ENCODE assay signal across 9 cellular contexts in the genomic region with DNA sequence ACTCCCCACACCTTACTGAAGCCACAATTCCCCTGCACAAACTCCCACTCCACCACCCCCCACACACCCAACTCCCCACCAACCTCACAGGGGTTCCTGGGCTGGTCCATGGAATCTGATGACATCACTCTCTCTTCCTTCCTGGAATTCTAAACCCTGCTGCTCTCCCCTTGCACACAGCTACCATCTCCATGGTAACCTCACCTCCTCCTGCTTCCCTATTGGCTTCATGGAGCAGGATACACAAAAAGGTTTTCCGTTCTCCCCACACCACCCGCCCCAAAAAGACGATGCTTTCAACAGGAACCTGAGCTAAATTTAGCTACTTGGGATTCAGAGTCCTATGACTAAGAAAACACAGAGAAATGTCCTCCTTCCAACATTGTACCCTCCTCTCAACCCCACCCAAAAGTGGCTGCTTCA.
A peak's percentile ranks its signal among the peaks of the same experiment; 100 is the strongest.
DNase-seq lines count a peak whose midpoint lies in the region; ATAC-seq and TF ChIP-seq lines count a peak whose summit lies in the region.
"Had no signal": no experiment of that assay in that cellular context is flagged by ENCODE, and none has a peak within 500 bp of the region (broad histone marks: within the 10 kb centered on the region; RNA-seq: fewer than 3 reads in every experiment).

No MANE protein-coding gene starts in this region.

- no peaks in the 10 kb centered on the region for H3K27me3 Mint-ChIP-seq in activated T-cell treated with anti-CD3 and anti-CD28 coated beads, Interleukin-2, amount 50 U/mL, for 72 hours (ENCODE audit: low read depth)

- ATAC-seq in sciatic nerve (peak; percentile 94), HG02763 (IDR thresholded peaks at IDR 0.05; ENCODE audit: unreplicated experiment) (no peak)
- ATAC-seq in activated T-cell treated with anti-CD3 and anti-CD28 coated beads, Interleukin-2, amount 50 U/mL, for 72 hours (replicated peaks in 1 of 2): no peak

- H3K9me3 ChIP-seq in hepatocyte (ENCODE audit: low read depth): no peaks in the 10 kb centered on the region

- H3K4me3 ChIP-seq in hepatocyte: no peak overlapping the region

- H3K27me3 ChIP-seq in hepatocyte: no peaks in the 10 kb centered on the region

- 37% methylated on average over 3 of the region's 3 CpGs for WGBS in hepatocyte (ENCODE audit: low lambda C conversion rate, missing lambda C conversion rate)

- H3K9me2 ChIP-seq in hepatocyte (replicated peaks; ENCODE audit: insufficient read depth): no peaks in the 10 kb centered on the region

- no peaks in the 10 kb centered on the region for H3K36me3 Mint-ChIP-seq in activated T-cell treated with anti-CD3 and anti-CD28 coated beads, Interleukin-2, amount 50 U/mL, for 72 hours (ENCODE audit: insufficient read depth in 2 of 2)
- H3K36me3 Mint-ChIP-seq: memory B cell had no signal

- H3K27ac ChIP-seq in angular gyrus (ENCODE audit: low read depth, low read length): peak overlapping the region; percentile 86
- H3K27ac ChIP-seq in hepatocyte: peak overlapping the region; percentile 53

- peaks cover 15% of the 10 kb centered on the region for H3K4me1 ChIP-seq in hepatocyte (ENCODE audit: insufficient read depth)

- peaks cover 8% of the 10 kb centered on the region for H4K20me1 ChIP-seq in hepatocyte (ENCODE audit: insufficient read depth, poor library complexity, severe bottlenecking)

- intact Hi-C loops in sciatic nerve (cut with DNase I): no loop called here

- no peak overlapping the region for H3K27ac Mint-ChIP-seq in activated T-cell treated with anti-CD3 and anti-CD28 coated beads, Interleukin-2, amount 50 U/mL, for 72 hours
- H3K27ac Mint-ChIP-seq: memory B cell had no signal

- H2AFZ ChIP-seq in hepatocyte: no peak overlapping the region

- POLR2A ChIA-PET in HEK293T (lab: Yijun Ruan, JAX): interaction anchor here (0.9 to 1.2 kb wide), 2 partner anchors 10 to 104 kb away, joined by 3 read pairs; no protein-coding TSS in a partner anchor

- peaks cover 98% of the 10 kb centered on the region for H3K79me2 ChIP-seq in hepatocyte

- no peak for TF ChIP-seq CTCF in hepatocyte (IDR thresholded peaks at IDR 0.05; ENCODE audit: poor library complexity)

- H3K9me3 Mint-ChIP-seq in activated T-cell treated with anti-CD3 and anti-CD28 coated beads, Interleukin-2, amount 50 U/mL, for 72 hours: no peaks in the 10 kb centered on the region
- H3K9me3 Mint-ChIP-seq: memory B cell had no signal

- peak overlapping the region; percentile 53 for H3K4me2 ChIP-seq in hepatocyte

- in situ Hi-C loops in KBM-7 (cut with MboI; ENCODE audit: low pct_unique_long_range_greater_than_20kb, low sequenced_read_pairs): no loop called here

- no peak overlapping the region for H3K4me3 Mint-ChIP-seq in activated T-cell treated with anti-CD3 and anti-CD28 coated beads, Interleukin-2, amount 50 U/mL, for 72 hours
- H3K4me3 Mint-ChIP-seq: memory B cell had no signal

- no peaks in the 10 kb centered on the region for H3K4me1 Mint-ChIP-seq in activated T-cell treated with anti-CD3 and anti-CD28 coated beads, Interleukin-2, amount 50 U/mL, for 72 hours (ENCODE audit: low read depth)
- H3K4me1 Mint-ChIP-seq: memory B cell had no signal

- CTCF ChIA-PET in HEK293T (lab: Yijun Ruan, JAX): interaction anchor here (0.7 kb wide), 1 partner anchor 25 kb away, joined by 3 read pairs; no protein-coding TSS in a partner anchor

- DNase-seq in HEK293T (ENCODE audit: extremely low spot score) (peak; percentile 53), hepatocyte (ENCODE audit: low spot score) (peak; percentile 57), sciatic nerve (ENCODE audit: low spot score) (no peak), HT-29 (ENCODE audit: low spot score) (no peak), KBM-7 (no peak)
- DNase-seq in activated T-cell treated with anti-CD3 and anti-CD28 coated beads, Interleukin-2, amount 50 U/mL, for 72 hours: no peak

- H3K36me3 ChIP-seq in hepatocyte (replicated peaks; ENCODE audit: insufficient read depth, low read depth): no peaks in the 10 kb centered on the region

TF ChIP-seq in HEK293T, 16 proteins besides CTCF, POLR2A, EP300 and RAD21:
- no peak for TF ChIP-seq SP1 (IDR thresholded peaks at IDR 0.05)

Comparison
In these comparisons a context has a peak if more than half of its experiments do, and no peak if none do; other contexts are left out.
1. DNase-seq: peak in HEK293T (single experiment) and hepatocyte (single experiment); none in sciatic nerve (single experiment), activated T-cell treated with anti-CD3 and anti-CD28 coated beads, Interleukin-2, amount 50 U/mL, for 72 hours (0 of 2), HT-29 (single experiment) and KBM-7 (single experiment).